Comparison of ENCODE assay signal across 8 cellular contexts in the genomic region with DNA sequence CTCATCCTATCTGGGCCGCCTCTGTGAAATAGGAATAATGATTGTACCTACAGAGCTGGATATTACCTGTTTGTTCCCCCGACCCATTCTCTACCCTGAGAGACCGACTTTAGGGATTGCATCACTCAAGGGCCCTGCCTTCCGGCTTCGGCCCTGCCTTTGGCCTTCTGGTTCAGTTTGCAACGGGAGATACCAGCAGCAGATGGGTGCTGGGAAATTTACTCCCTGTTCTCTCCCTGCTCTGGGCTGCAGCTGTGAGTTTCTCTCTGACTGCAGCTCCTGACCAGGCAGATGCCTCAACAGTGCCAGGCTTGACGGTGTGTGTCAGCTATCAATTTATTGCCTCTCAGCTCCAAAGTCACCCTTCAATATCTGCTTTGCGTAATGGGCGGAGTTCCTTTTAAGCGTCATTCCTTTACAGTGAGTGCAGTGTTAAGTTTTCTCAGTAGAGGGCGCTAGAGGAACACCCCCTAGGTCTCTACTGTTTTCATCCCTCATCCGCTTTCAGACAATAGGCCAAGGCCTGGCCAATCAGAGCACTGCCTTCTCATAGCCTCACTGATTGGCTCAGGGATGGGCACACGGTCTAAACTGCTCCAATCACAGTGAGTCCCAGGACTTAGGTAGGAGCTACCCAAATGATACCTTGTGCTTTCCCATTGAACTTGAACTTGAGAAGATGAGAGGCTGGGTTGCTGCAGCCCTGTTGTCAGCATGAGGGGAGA. TPM values are rescaled to one million over a fixed set of nuclear protein-coding genes. Genes with fewer than 3 reads are reported as not detected.
DNase-seq lines count a peak whose midpoint lies in the region; ATAC-seq and TF ChIP-seq lines count a peak whose summit lies in the region.

No MANE protein-coding gene starts in this region.

- peaks cover 4% of the 10 kb centered on the region for H3K27me3 Mint-ChIP-seq in activated CD4-positive, alpha-beta T cell treated with anti-CD3 and anti-CD28 coated beads for 36 hours

- no peak overlapping the region for H3K27ac ChIP-seq in gastroesophageal sphincter
- H3K27ac ChIP-seq in psoas muscle: no peak overlapping the region

- peak; percentile 100 for ATAC-seq in activated CD4-positive, alpha-beta T cell treated with anti-CD3 and anti-CD28 coated beads for 36 hours
- ATAC-seq in HG03095 (IDR thresholded peaks at IDR 0.05; ENCODE audit: unreplicated experiment): peak; percentile 61
- no peak for ATAC-seq in gastroesophageal sphincter
- ATAC-seq in psoas muscle: peak in 2 of 4 donors; percentile 33 to 45

- H3K4me3 Mint-ChIP-seq in activated CD4-positive, alpha-beta T cell treated with anti-CD3 and anti-CD28 coated beads for 36 hours: no peak overlapping the region

- TF ChIP-seq POLR2A in gastroesophageal sphincter (IDR thresholded peaks at IDR 0.05): no peak

- no peak overlapping the region for H3K4me3 ChIP-seq in gastroesophageal sphincter
- no peak overlapping the region for H3K4me3 ChIP-seq in psoas muscle

- no peaks in the 10 kb centered on the region for H3K4me1 Mint-ChIP-seq in activated CD4-positive, alpha-beta T cell treated with anti-CD3 and anti-CD28 coated beads for 36 hours

- POLR2A ChIA-PET in activated CD4-positive, alpha-beta T cell treated with anti-CD3 and anti-CD28 coated beads for 36 hours (lab: Charles Lee): interaction anchor here (0.5 kb wide), 1 partner anchor 259 kb away, joined by 4 read pairs; no protein-coding TSS in a partner anchor

- H3K36me3 Mint-ChIP-seq in activated CD4-positive, alpha-beta T cell treated with anti-CD3 and anti-CD28 coated beads for 36 hours (ENCODE audit: low read depth): no peaks in the 10 kb centered on the region

- H3K27me3 ChIP-seq in gastroesophageal sphincter (peaks cover 40% of the 10 kb centered on the region), psoas muscle (ENCODE audit: insufficient read depth in 3 of 3, low read length in 2 of 3) (peaks cover 0 to 12% (median under 1%) of the 10 kb centered on the region in 3 donors)

- H3K9me3 Mint-ChIP-seq in activated CD4-positive, alpha-beta T cell treated with anti-CD3 and anti-CD28 coated beads for 36 hours (ENCODE audit: low read depth): no peaks in the 10 kb centered on the region

- no peak for TF ChIP-seq EP300 in gastroesophageal sphincter (IDR thresholded peaks at IDR 0.05)

- no peak overlapping the region for H3K27ac Mint-ChIP-seq in activated CD4-positive, alpha-beta T cell treated with anti-CD3 and anti-CD28 coated beads for 36 hours

- intact Hi-C loops in activated CD4-positive, alpha-beta T cell treated with anti-CD3 and anti-CD28 coated beads for 36 hours (cut with DNase I, micrococcal nuclease): loop anchor here (1.0 to 5.0 kb wide), 5 partner anchors 30 to 632 kb away; a partner anchor contains a TSS
- intact Hi-C loops in psoas muscle (cut with DNase I): no loop called here

- peaks cover 0 to 1% (median 0%) of the 10 kb centered on the region in 3 donors for H3K4me1 ChIP-seq in gastroesophageal sphincter
- H3K4me1 ChIP-seq in psoas muscle: no peaks in the 10 kb centered on the region

- WGBS in gastroesophageal sphincter (ENCODE audit: low coverage in 1 of 2), 2 donors: 27 to 80% methylated on average over 3 to 10 of the region's 13 CpGs
- 32 to 36% (median 35%) methylated on average over 13 of the region's 13 CpGs for WGBS in psoas muscle, 3 donors

- TF ChIP-seq CTCF in gastroesophageal sphincter (IDR thresholded peaks at IDR 0.05) (peak in 3 of 4 experiments; percentile 21 to 48 (median 28)), psoas muscle (IDR thresholded peaks at IDR 0.05) (peak; percentile 18)

- CTCF ChIA-PET in activated CD4-positive, alpha-beta T cell treated with anti-CD3 and anti-CD28 coated beads for 36 hours (lab: Charles Lee): interaction anchor here (0.5 to 10.1 kb wide), 36 partner anchors 8 to 629 kb away, joined by 3 to 210 read pairs (median 4); a partner anchor contains a TSS

- H3K9me3 ChIP-seq in gastroesophageal sphincter (no peaks in the 10 kb centered on the region), psoas muscle (no peaks in the 10 kb centered on the region)

- DNase-seq in activated CD4-positive, alpha-beta T cell treated with anti-CD3 and anti-CD28 coated beads for 36 hours: peak; percentile 78
- no peak for DNase-seq in activated CD4-positive, alpha-beta T cell treated with anti-CD3 and anti-CD28 coated beads for 4 hours
- DNase-seq in NCI-H345 (lab: John Stamatoyannopoulos, UW): peak; percentile 40
- DNase-seq in activated CD4-positive, CD25-positive, alpha-beta regulatory T cell treated with anti-CD3 and anti-CD28 coated beads, Interleukin-2, amount 50 U/mL, for 72 hours: peak; percentile 46
- DNase-seq in psoas muscle: no peak
- no peak for DNase-seq in activated gamma-delta T cell treated with Interleukin-2 at 50 U/mL for 16 hours

- H3K36me3 ChIP-seq in gastroesophageal sphincter (no peaks in the 10 kb centered on the region), psoas muscle (ENCODE audit: insufficient read depth in 1 of 2, low read depth in 1 of 2) (no peaks in the 10 kb centered on the region)

RNA-seq across cellular contexts. Expression of a gene that starts 30.0 kb away (rescaled TPM):
- 1 to 10 TPM; 2.5 to 2.8 TPM for total RNA-seq in activated CD4-positive, alpha-beta T cell treated with anti-CD3 and anti-CD28 coated beads for 36 hours
- total RNA-seq in gastroesophageal sphincter: under 1 TPM in 3 of 4 donors, not detected in 1; 0.35 to 0.46 (median 0.40) TPM
- total RNA-seq in psoas muscle: not detected
- under 1 TPM; 0.03 to 0.12 (median 0.03) TPM for polyA plus RNA-seq in psoas muscle

RNA-seq across cellular contexts. Expression of a gene that starts 34.3 kb away (rescaled TPM):
- total RNA-seq in activated CD4-positive, alpha-beta T cell treated with anti-CD3 and anti-CD28 coated beads for 36 hours: 1 to 10 TPM; 3.1 to 3.8 TPM
- total RNA-seq in gastroesophageal sphincter (1 to 10 TPM; 4.2 to 6.1 (median 5.4) TPM), psoas muscle (1 to 10 TPM; 2.9 to 4.2 (median 3.7) TPM)
- 1 to 10 TPM; 2.1 to 5.9 (median 3.1) TPM for polyA plus RNA-seq in psoas muscle

RNA-seq across cellular contexts. Expression of a gene that starts 34.6 kb away (rescaled TPM):
- 10 to 100 TPM; 55.6 to 72.1 TPM for total RNA-seq in activated CD4-positive, alpha-beta T cell treated with anti-CD3 and anti-CD28 coated beads for 36 hours
- 10 to 100 TPM; 35.2 to 63.0 (median 43.5) TPM for total RNA-seq in gastroesophageal sphincter
- 10 to 100 TPM; 24.6 to 59.6 (median 38.3) TPM for total RNA-seq in psoas muscle
- polyA plus RNA-seq in psoas muscle: 100 to 1,000 TPM in 1 of 3 donors, 10 to 100 TPM in 2; 65.7 to 120 (median 66.8) TPM

Comparison
In these comparisons a context has a peak if more than half of its experiments do, and no peak if none do; other contexts are left out.
1. DNase-seq: peak in activated CD4-positive, alpha-beta T cell treated with anti-CD3 and anti-CD28 coated beads for 36 hours (single experiment), NCI-H345 (single experiment) and activated CD4-positive, CD25-positive, alpha-beta regulatory T cell treated with anti-CD3 and anti-CD28 coated beads, Interleukin-2, amount 50 U/mL, for 72 hours (single experiment); none in activated CD4-positive, alpha-beta T cell treated with anti-CD3 and anti-CD28 coated beads for 4 hours (0 of 2), psoas muscle (0 of 2) and activated gamma-delta T cell treated with Interleukin-2 at 50 U/mL for 16 hours (single experiment).
2. intact Hi-C loops: an anchor here in activated CD4-positive, alpha-beta T cell treated with anti-CD3 and anti-CD28 coated beads for 36 hours (1.0 to 5.0 kb wide); none called in psoas muscle.